ENCODE assay signal across 9 cellular contexts in the genomic region with DNA sequence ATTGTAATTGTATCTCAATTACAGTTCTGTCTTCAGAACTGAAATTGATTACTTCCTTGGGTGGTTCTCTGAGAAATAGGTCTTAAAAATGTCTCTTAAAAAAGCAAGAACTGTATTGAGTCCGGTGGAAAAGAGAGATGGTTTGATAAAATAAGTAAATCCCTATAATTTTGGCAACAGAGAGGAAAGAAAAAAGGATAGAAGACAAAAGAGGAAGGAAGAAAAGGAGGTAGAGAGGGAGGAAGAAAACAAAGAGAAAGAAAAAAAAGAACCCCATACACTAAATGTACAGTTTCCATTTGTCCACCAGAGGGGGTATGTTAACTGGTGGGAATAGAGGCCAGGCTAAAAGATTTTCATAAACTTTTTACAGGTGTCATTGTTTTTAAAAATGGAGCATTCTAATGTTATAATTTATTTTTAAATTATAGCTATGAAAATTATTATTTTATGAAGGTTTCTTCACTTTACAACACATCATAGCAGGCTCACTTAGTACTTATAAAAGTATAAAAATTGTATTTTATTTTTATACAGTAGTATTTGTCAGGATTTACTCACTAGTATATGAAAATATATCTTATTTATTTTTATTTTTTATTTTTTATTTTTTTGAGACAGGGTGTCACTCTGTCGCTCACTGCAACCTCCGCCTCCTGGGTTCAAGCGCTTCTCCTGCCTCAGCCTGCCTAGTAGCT. TPM values are rescaled to one million over a fixed set of nuclear protein-coding genes. Genes with fewer than 3 reads are reported as not detected.
DNase-seq lines count a peak whose midpoint lies in the region; ATAC-seq, FAIRE-seq and TF ChIP-seq lines count a peak whose summit lies in the region.
"Had no signal": no experiment of that assay in that cellular context is flagged by ENCODE, and none has a peak within 500 bp of the region (broad histone marks: within the 10 kb centered on the region; RNA-seq: fewer than 3 reads in every experiment).

No MANE protein-coding gene starts in this region.

- peak overlapping the region; percentile 50 for H3K27ac Mint-ChIP-seq in activated naive CD8-positive, alpha-beta T cell treated with anti-CD3 and anti-CD28 coated beads for 36 hours
- H3K27ac Mint-ChIP-seq: memory B cell had no signal

- H3K4me3 Mint-ChIP-seq in activated naive CD8-positive, alpha-beta T cell treated with anti-CD3 and anti-CD28 coated beads for 36 hours: peak overlapping the region; percentile 77
- H3K4me3 Mint-ChIP-seq: memory B cell had no signal

- H3K4me1 Mint-ChIP-seq in activated naive CD8-positive, alpha-beta T cell treated with anti-CD3 and anti-CD28 coated beads for 36 hours: peaks cover 25% of the 10 kb centered on the region

- in situ Hi-C loops in GM13977 (cut with MboI; ENCODE audit: low pct_unique_long_range_greater_than_20kb, low sequenced_read_pairs, unreplicated experiment): no loop called here

- H3K9me3 Mint-ChIP-seq in activated naive CD8-positive, alpha-beta T cell treated with anti-CD3 and anti-CD28 coated beads for 36 hours: no peaks in the 10 kb centered on the region
- H3K9me3 Mint-ChIP-seq: memory B cell had no signal

- H3K36me3 ChIP-seq in kidney epithelial cell (ENCODE audit: control insufficient read depth, insufficient read depth, low read length): no peaks in the 10 kb centered on the region

- no peak overlapping the region for H3K4me3 ChIP-seq in AG10803 (ENCODE audit: low read length)
- H3K4me3 ChIP-seq in kidney epithelial cell (ENCODE audit: low read depth, low read length): no peak overlapping the region

- ATAC-seq in GM19397 (IDR thresholded peaks at IDR 0.05; ENCODE audit: unreplicated experiment) (no peak), HG03342 (IDR thresholded peaks at IDR 0.05; ENCODE audit: unreplicated experiment) (no peak)

- FAIRE-seq in urothelium cell line (lab: Jason Lieb, UNC): no peak

- H3K36me3 Mint-ChIP-seq in activated naive CD8-positive, alpha-beta T cell treated with anti-CD3 and anti-CD28 coated beads for 36 hours: peaks cover 12% of the 10 kb centered on the region
- H3K36me3 Mint-ChIP-seq: memory B cell had no signal

- H3K27me3 ChIP-seq in kidney epithelial cell (ENCODE audit: control insufficient read depth, insufficient read depth, low read length): no peaks in the 10 kb centered on the region

- peak; percentile 46 for DNase-seq in AG10803 (ENCODE audit: low read depth)
- DNase-seq in GM13977 (ENCODE audit: low spot score): no peak
- peak; percentile 22 for DNase-seq in NCI-H226
- no peak for DNase-seq in activated naive CD8-positive, alpha-beta T cell treated with anti-CD3 and anti-CD28 coated beads for 36 hours
- DNase-seq in kidney epithelial cell (ENCODE audit: low read depth): no peak
- DNase-seq in urothelium cell line (ENCODE audit: low spot score): peak; percentile 40

- peak; percentile 82 for TF ChIP-seq CTCF in AG10803 (conservative IDR thresholded peaks at IDR 0.05; ENCODE audit: low read length)
- TF ChIP-seq CTCF in GM13977 (IDR thresholded peaks at IDR 0.05; ENCODE audit: extremely low read depth, insufficient read depth, missing control alignments): peak; percentile 57
- peak; percentile 66 for TF ChIP-seq CTCF in kidney epithelial cell (IDR thresholded peaks at IDR 0.05; ENCODE audit: insufficient read depth, low read length, poor library complexity, severe bottlenecking)

- no peaks in the 10 kb centered on the region for H3K27me3 Mint-ChIP-seq in activated naive CD8-positive, alpha-beta T cell treated with anti-CD3 and anti-CD28 coated beads for 36 hours
- H3K27me3 Mint-ChIP-seq: memory B cell had no signal

RNA-seq across cellular contexts. Expression of a gene that starts 2.1 kb away (rescaled TPM):
- total RNA-seq in activated naive CD8-positive, alpha-beta T cell treated with anti-CD3 and anti-CD28 coated beads for 36 hours: 10 to 100 TPM; 93.2 to 94.3 TPM
- 11.7 and 19.5 TPM in 2 replicates for total RNA-seq in kidney epithelial cell

RNA-seq across cellular contexts. Expression of a gene that starts 4.7 kb away (rescaled TPM):
- 1 to 10 TPM; 5.8 to 10.0 TPM for total RNA-seq in activated naive CD8-positive, alpha-beta T cell treated with anti-CD3 and anti-CD28 coated beads for 36 hours
- total RNA-seq in kidney epithelial cell: 6.6 and 6.8 TPM in 2 replicates

Comparison
In these comparisons a context has a peak if more than half of its experiments do, and no peak if none do; other contexts are left out.
1. DNase-seq: peak in AG10803 (single experiment), NCI-H226 (single experiment) and urothelium cell line (single experiment); none in GM13977 (single experiment), activated naive CD8-positive, alpha-beta T cell treated with anti-CD3 and anti-CD28 coated beads for 36 hours (single experiment) and kidney epithelial cell (single experiment).
2. Peak in every context shown above with its lines, with median percentiles within 50 percentile points of each other: CTCF ChIP-seq.